ENCODE assay signal across 8 cellular contexts in genomic region chr16:29862383-29862883, GRCh38. TPM values are rescaled to one million over a fixed set of nuclear protein-coding genes. Genes with fewer than 3 reads are reported as not detected.
DNase-seq lines count a peak whose midpoint lies in the region; ATAC-seq and TF ChIP-seq lines count a peak whose summit lies in the region.

No MANE protein-coding gene starts in this region.

- peak overlapping the region; percentile 97 to 100 (median 99) for H3K4me3 Mint-ChIP-seq in brain

- H3K27ac ChIP-seq in KOPT-K1 (ENCODE audit: low read depth, low read length, poor library complexity, severe bottlenecking): peak overlapping the region; percentile 94
- peak overlapping the region; percentile 99 for H3K27ac ChIP-seq in layer of hippocampus (ENCODE audit: low read depth, low read length)
- H3K27ac ChIP-seq in stomach: peak overlapping the region; percentile 85 to 96 (median 92)

- H3K9me3 ChIP-seq in KOPT-K1 (ENCODE audit: insufficient read depth, low read length, poor library complexity, severe bottlenecking) (no peaks in the 10 kb centered on the region), stomach (no peaks in the 10 kb centered on the region)

- no peak for TF ChIP-seq CTCF in brain (conservative IDR thresholded peaks at IDR 0.05)
- peak in 1 of 7 experiments; percentile 6 for TF ChIP-seq CTCF in stomach (IDR thresholded peaks at IDR 0.05)

- H3K27ac Mint-ChIP-seq in brain: peak overlapping the region; percentile 95 to 100 (median 99)

- H3K4me1 Mint-ChIP-seq in brain: peaks cover 30% of the 10 kb centered on the region

- no peak for TF ChIP-seq EP300 in stomach (IDR thresholded peaks at IDR 0.05)

- peaks cover 15 to 46% (median 37%) of the 10 kb centered on the region in 4 donors for H3K4me1 ChIP-seq in stomach

- no peak for TF ChIP-seq POLR2A in stomach (IDR thresholded peaks at IDR 0.05)

- H3K36me3 ChIP-seq in KOPT-K1 (ENCODE audit: insufficient read depth, low read length): peaks cover 34% of the 10 kb centered on the region
- H3K36me3 ChIP-seq in stomach: peaks cover 23 to 38% (median 31%) of the 10 kb centered on the region in 4 donors

- H3K27me3 Mint-ChIP-seq in brain: peaks cover 7% of the 10 kb centered on the region

- ATAC-seq in HG02840 (IDR thresholded peaks at IDR 0.05; ENCODE audit: low FRiP score, unreplicated experiment) (no peak), GM19463 (IDR thresholded peaks at IDR 0.05; ENCODE audit: unreplicated experiment) (no peak)

- DNase-seq in NCI-H510A (lab: John Stamatoyannopoulos, UW): peak; percentile 26
- DNase-seq in NCI-H510A treated with DMSO at 0.1 percent for 48 hours (lab: John Stamatoyannopoulos, UW): no peak
- DNase-seq in stomach: peak; percentile 34

- WGBS in stomach, 5 donors: 1 to 2% (median 2%) methylated on average over 14 to 27 of the region's 27 CpGs

- intact Hi-C loops in stomach (cut with DNase I; ENCODE audit: low total_unique reads): loop anchor here (10.0 kb wide), 1 partner anchor 162 kb away; the partner anchor contains the start of gene C16orf92

- H3K36me3 Mint-ChIP-seq in brain: peaks cover 28% of the 10 kb centered on the region

- peak overlapping the region; percentile 94 to 99 (median 98) for H3K4me3 ChIP-seq in stomach

- H3K9me3 Mint-ChIP-seq in brain: no peaks in the 10 kb centered on the region

- H3K27me3 ChIP-seq in layer of hippocampus (ENCODE audit: control insufficient read depth, insufficient read depth, low read length) (no peaks in the 10 kb centered on the region), stomach (no peaks in the 10 kb centered on the region)

RNA-seq across cellular contexts. Expression of gene CDIPT, which starts 0.6 kb away (rescaled TPM):
- polyA plus RNA-seq in brain (ENCODE audit: insufficient read depth, low read depth, low replicate concordance) (200 TPM), stomach (10 to 100 TPM; 51.6 to 72.6 (median 53.9) TPM)
- 10 to 100 TPM in 4 of 5 donors, 1 to 10 TPM in 1; 2.3 to 91.5 (median 54.5) TPM for total RNA-seq in stomach

RNA-seq across cellular contexts. Expression of gene SEZ6L2, which starts 36.9 kb away (rescaled TPM):
- polyA plus RNA-seq in brain (ENCODE audit: insufficient read depth, low read depth, low replicate concordance) (187 TPM), stomach (1 to 10 TPM; 1.5 to 7.7 (median 7.6) TPM)
- total RNA-seq in stomach: 10 to 100 TPM in 2 of 5 donors, 1 to 10 TPM in 2, not detected in 1; 6.2 to 31.4 (median 12.0) TPM

RNA-seq across cellular contexts. Expression of gene ASPHD1, which starts 37.9 kb away (rescaled TPM):
- polyA plus RNA-seq in brain (ENCODE audit: insufficient read depth, low read depth, low replicate concordance) (115 TPM), stomach (10 to 100 TPM; 11.6 to 29.8 (median 15.7) TPM)
- total RNA-seq in stomach: 10 to 100 TPM in 1 of 5 donors, 1 to 10 TPM in 2, not detected in 2; 4.5 to 11.0 (median 8.4) TPM

RNA-seq across cellular contexts. Expression of gene MVP, which starts 42.2 kb away (rescaled TPM):
- 31.7 TPM for polyA plus RNA-seq in brain (ENCODE audit: insufficient read depth, low read depth, low replicate concordance)
- total RNA-seq in stomach: 100 to 1,000 TPM in 4 of 5 donors, 10 to 100 TPM in 1; 92.2 to 453 (median 154) TPM
- polyA plus RNA-seq in stomach: 100 to 1,000 TPM; 101 to 122 (median 116) TPM

RNA-seq across cellular contexts. Expression of gene PAGR1, which starts 46.5 kb away (rescaled TPM):
- polyA plus RNA-seq in brain (ENCODE audit: insufficient read depth, low read depth, low replicate concordance) (57.0 TPM), stomach (10 to 100 TPM; 24.0 to 31.6 (median 27.1) TPM)
- 100 to 1,000 TPM in 1 of 5 donors, 10 to 100 TPM in 3, 1 to 10 TPM in 1; 7.1 to 124 (median 19.8) TPM for total RNA-seq in stomach

Comparison
In these comparisons a context has a peak if more than half of its experiments do, and no peak if none do; other contexts are left out.
1. RNA of gene SEZ6L2, which starts 36.9 kb away (polyA plus RNA-seq): 187 TPM in brain (single experiment); 1.5 to 7.7 TPM in stomach; every median in the first group is over 10 times any median in the second.
2. Peak in every context shown above with its lines, with median percentiles within 50 percentile points of each other: H3K27ac ChIP-seq.